In the genomic region with DNA sequence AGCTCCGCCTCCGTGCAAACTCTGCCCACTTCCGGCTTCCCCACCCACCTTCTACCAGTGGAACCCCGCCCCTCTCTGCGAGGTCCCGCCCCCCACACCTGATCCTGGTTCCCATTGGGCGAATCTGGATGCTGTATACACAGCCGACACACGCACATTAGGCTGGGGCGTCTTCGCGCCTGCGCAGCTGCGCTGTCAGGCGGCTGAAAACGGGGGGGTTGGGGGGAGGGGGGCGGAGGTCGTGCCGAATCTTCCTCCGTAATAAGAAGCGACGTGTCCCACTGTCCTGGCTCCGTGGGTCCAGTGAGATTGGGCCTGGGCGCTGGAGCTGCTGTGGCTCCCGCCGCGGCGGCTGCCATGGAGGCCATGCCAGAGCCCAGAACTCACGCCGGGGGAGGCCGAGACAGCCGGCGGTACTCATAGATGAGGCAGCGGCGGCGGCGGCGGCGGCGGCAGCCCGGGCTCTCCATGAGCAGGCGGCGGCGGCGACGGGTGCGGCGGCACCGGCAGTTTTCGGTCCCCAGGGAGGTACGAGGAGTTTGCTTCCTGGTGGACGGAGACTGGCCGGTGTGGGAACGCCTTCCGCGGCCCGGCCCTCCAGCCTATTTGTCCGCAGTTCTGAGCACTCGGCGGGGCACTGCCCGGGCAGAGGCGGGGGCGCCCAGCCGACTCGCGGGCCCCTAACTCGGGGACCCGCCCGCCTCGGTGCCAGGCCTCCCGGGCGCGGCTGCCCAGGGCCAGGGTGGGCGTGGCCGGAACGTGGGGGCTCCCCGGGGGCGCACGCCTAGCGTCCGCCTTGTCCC, we compare ENCODE assay signal across 8 cellular contexts.
DNase-seq lines count a peak whose midpoint lies in the region; ATAC-seq and TF ChIP-seq lines count a peak whose summit lies in the region.

No MANE protein-coding gene starts in this region.

- H3K23ac ChIP-seq in IMR-90 (ENCODE audit: low read depth, low read length), result peak overlapping the region; percentile 63; the same call in 1 of the 2 replicates

- TF ChIP-seq CTCF in IMR-90 (conservative IDR thresholded peaks at IDR 0.05; ENCODE audit: low read depth, low read length) (no peak), OCI-LY7 (conservative IDR thresholded peaks at IDR 0.05; ENCODE audit: low read length) (no peak), mucosa of descending colon (IDR thresholded peaks at IDR 0.05) (no peak)

- TF ChIP-seq POLR2A in IMR-90 (IDR thresholded peaks at IDR 0.05; ENCODE audit: low read depth, low read length), result peak; percentile 85

- H3K9me1 ChIP-seq in IMR-90 (ENCODE audit: insufficient read depth, low read length), result no peaks in the 10 kb centered on the region

- H3K56ac ChIP-seq in IMR-90 (ENCODE audit: extremely low read depth, insufficient read depth, low read length), result peak overlapping the region; percentile 89

- no peaks in the 10 kb centered on the region for H3K27me3 ChIP-seq in IMR-90 (ENCODE audit: control insufficient read depth, insufficient read depth, low read length)

- BruUV-seq in IMR-90 (replicated peaks; lab: Mats Ljungman, UMichigan) (no TSS peak), OCI-LY7 (replicated peaks; lab: Mats Ljungman, UMichigan) (no TSS peak)

- DNase-seq in DMS114 treated with DMSO at 0.1 percent for 48 hours (lab: John Stamatoyannopoulos, UW; ENCODE audit: unreplicated experiment) (peak; percentile 75), IMR-90 (peak; percentile 97), OCI-LY7 (ENCODE audit: low spot score) (peak; percentile 98), activated T-cell treated with anti-CD3 and anti-CD28 coated beads for 4 hours (peak; percentile 99), epithelial cell of prostate (ENCODE audit: low read depth, low spot score) (peak; percentile 84), mucosa of descending colon (peak; percentile 98 to 100 (median 99))
- peak; percentile 97 for DNase-seq in stimulated activated CD8-positive, alpha-beta memory T cell treated with anti-CD3 and anti-CD28 coated beads, Interleukin-4, amount 100 ng/mL, for 1 hour (ENCODE audit: low read depth in 2 of 2, low spot score in 1 of 2)

- H3K27ac ChIP-seq in IMR-90 (ENCODE audit: insufficient read depth, low read length), result peak overlapping the region; percentile 98
- H3K27ac ChIP-seq in OCI-LY7 (ENCODE audit: low read depth, low read length, poor library complexity, severe bottlenecking), result peak overlapping the region; percentile 58
- H3K27ac ChIP-seq in epithelial cell of prostate, result peak overlapping the region; percentile 90

- dilution Hi-C loops in IMR-90 (cut with HindIII; ENCODE audit: low sequenced_read_pairs, unreplicated experiment), result no loop called here

- CTCF ChIA-PET in IMR-90 (lab: Yijun Ruan, JAX), result interaction anchor here (0.8 kb wide), 1 partner anchor 51 kb away, joined by 5 read pairs; no protein-coding TSS in a partner anchor
- CTCF ChIA-PET in OCI-LY7 (lab: Charles Lee; ENCODE audit: unreplicated experiment), result interaction anchor here (0.6 kb wide), 1 partner anchor 156 kb away, joined by 4 read pairs; no protein-coding TSS in a partner anchor

- H4K5ac ChIP-seq in IMR-90 (ENCODE audit: low read depth, low read length), result peak overlapping the region; percentile 82; the same call in 1 of the 2 replicates

- peak overlapping the region; percentile 97 for H3K9ac ChIP-seq in IMR-90 (ENCODE audit: low read depth, low read length)

- no peak for TF ChIP-seq RAD21 in IMR-90 (IDR thresholded peaks at IDR 0.05; ENCODE audit: low read length)

- no peaks in the 10 kb centered on the region for H3K79me2 ChIP-seq in OCI-LY7 (ENCODE audit: insufficient read depth, low read depth, low read length)

- peaks cover 7 to 17% of the 10 kb centered on the region in 2 experiments for H3K79me1 ChIP-seq in IMR-90 (ENCODE audit: low read depth in 1 of 2, low read length in 2 of 2)

- no peak overlapping the region for H2BK20ac ChIP-seq in IMR-90 (ENCODE audit: low read depth, low read length)

- POLR2A ChIA-PET in IMR-90 (lab: Charles Lee; ENCODE audit: unreplicated experiment) (interaction anchor here (0.6 to 0.7 kb wide), 2 partner anchors 129 to 159 kb away, joined by 3 to 15 read pairs; no protein-coding TSS in a partner anchor), OCI-LY7 (lab: Charles Lee) (interaction anchor here (0.6 to 1.7 kb wide), 19 partner anchors 9 to 739 kb away, joined by 3 to 17 read pairs (median 3); a partner anchor contains a TSS)

- peak overlapping the region; percentile 97 for H2BK5ac ChIP-seq in IMR-90 (ENCODE audit: low read depth, low read length, poor library complexity, severe bottlenecking)

- WGBS in IMR-90 (ENCODE audit: extremely low coverage in 2 of 2, insufficient read length in 1 of 2), 2 experiments, result 1% methylated on average over 15 of the region's 81 CpGs; no CpG with 5 or more reads in 1 of the 2 experiments

- H4K8ac ChIP-seq in IMR-90 (ENCODE audit: low read depth in 2 of 2, low read length in 2 of 2), result peak overlapping the region; percentile 31 to 84; a peak in 2 of 4 replicates

- peaks cover 3% of the 10 kb centered on the region for H3K36me3 ChIP-seq in IMR-90 (ENCODE audit: control insufficient read depth, insufficient read depth, low read length)
- no peaks in the 10 kb centered on the region for H3K36me3 ChIP-seq in OCI-LY7 (ENCODE audit: insufficient read depth, low read length)
- H3K36me3 ChIP-seq in mucosa of descending colon (ENCODE audit: low read depth), result no peaks in the 10 kb centered on the region

- H3K9me3 ChIP-seq in IMR-90 (ENCODE audit: control insufficient read depth, insufficient read depth, low read length) (peaks cover 2% of the 10 kb centered on the region), OCI-LY7 (ENCODE audit: low read length) (peaks cover 13% of the 10 kb centered on the region; the same call in 1 of the 2 replicates), mucosa of descending colon (no peaks in the 10 kb centered on the region)

- H3K4me3 ChIP-seq in IMR-90 (ENCODE audit: insufficient read depth, low read depth, low read length) (peak overlapping the region; percentile 96), OCI-LY7 (ENCODE audit: low read depth, low read length, poor library complexity, severe bottlenecking) (peak overlapping the region; percentile 87), mucosa of descending colon (peak overlapping the region; percentile 69)

- H3K4me2 ChIP-seq in IMR-90 (ENCODE audit: low read depth, low read length) (peak overlapping the region; percentile 95), OCI-LY7 (ENCODE audit: low read length) (peak overlapping the region; percentile 82)

- peak overlapping the region; percentile 66 for H4K91ac ChIP-seq in IMR-90 (ENCODE audit: insufficient read depth, low read depth, low read length)

- H3K4ac ChIP-seq in IMR-90 (ENCODE audit: low read depth, low read length), result peak overlapping the region; percentile 90

- H4K20me1 ChIP-seq in IMR-90 (ENCODE audit: insufficient read depth, low read length), result peaks cover 7% of the 10 kb centered on the region; the same call in 1 of the 2 replicates
- H4K20me1 ChIP-seq in OCI-LY7 (ENCODE audit: insufficient read depth, low read length), result no peaks in the 10 kb centered on the region

- H3K4me1 ChIP-seq in IMR-90 (ENCODE audit: control insufficient read depth, insufficient read depth, low read length) (peaks cover 8% of the 10 kb centered on the region), OCI-LY7 (ENCODE audit: insufficient read depth, low read length, poor library complexity, severe bottlenecking) (peaks cover 17% of the 10 kb centered on the region), mucosa of descending colon (ENCODE audit: low read depth) (peaks cover 10% of the 10 kb centered on the region)

- peak overlapping the region; percentile 91 for H3K14ac ChIP-seq in IMR-90 (replicated peaks; ENCODE audit: low read depth, low read length)

- H2AK9ac ChIP-seq in IMR-90 (replicated peaks; ENCODE audit: low read depth, low read length, poor library complexity), result peak overlapping the region; percentile 96

- H2AK5ac ChIP-seq in IMR-90 (ENCODE audit: low read depth, low read length), result no peak overlapping the region

- intact Hi-C loops in IMR-90 (cut with micrococcal nuclease) (loop anchor here (5.0 kb wide), 1 partner anchor 355 kb away; a partner anchor contains a TSS), OCI-LY7 (cut with micrococcal nuclease; ENCODE audit: unreplicated experiment) (loop anchor here (1.0 to 2.0 kb wide), 2 partner anchors 238 to 355 kb away; a partner anchor contains a TSS), mucosa of descending colon (cut with DNase I, micrococcal nuclease) (no loop called here)

- H2BK120ac ChIP-seq in IMR-90 (ENCODE audit: low read depth, low read length), result peak overlapping the region; percentile 77

- H2AFZ ChIP-seq in IMR-90 (replicated peaks; ENCODE audit: low read length, poor library complexity) (peak overlapping the region; percentile 98), OCI-LY7 (ENCODE audit: low read length) (peak overlapping the region; percentile 100)

- peak; percentile 93 for ATAC-seq in GM21529 (IDR thresholded peaks at IDR 0.05; ENCODE audit: unreplicated experiment)
- ATAC-seq in IMR-90 (ENCODE audit: low read depth), result peak; percentile 92
- ATAC-seq in mucosa of descending colon, result peak; percentile 98

- H3K9me2 ChIP-seq in OCI-LY7 (ENCODE audit: insufficient read depth, low read length), result no peaks in the 10 kb centered on the region

- H2BK15ac ChIP-seq in IMR-90 (ENCODE audit: low read depth, low read length), result no peak overlapping the region; the same call in 2 of the 3 replicates

- in situ Hi-C loops in IMR-90 (cut with MboI; ENCODE audit: low sequenced_read_pairs), result no loop called here

- peak overlapping the region; percentile 90 for H3K18ac ChIP-seq in IMR-90 (ENCODE audit: low read depth, low read length)

TF ChIP-seq in IMR-90, 13 proteins besides CTCF, POLR2A, EP300 and RAD21:
- peak; percentile 61 for TF ChIP-seq MAZ (IDR thresholded peaks at IDR 0.05; ENCODE audit: borderline replicate concordance, low read depth, low read length)
- no peak for TF ChIP-seq CEBPB (IDR thresholded peaks at IDR 0.05; ENCODE audit: low read depth, low read length)
- peak; percentile 81; the same call in 1 of the 2 replicates for TF ChIP-seq MXI1 (IDR thresholded peaks at IDR 0.05; ENCODE audit: borderline replicate concordance, low read depth, low read length)
- TF ChIP-seq, protein P1, sequence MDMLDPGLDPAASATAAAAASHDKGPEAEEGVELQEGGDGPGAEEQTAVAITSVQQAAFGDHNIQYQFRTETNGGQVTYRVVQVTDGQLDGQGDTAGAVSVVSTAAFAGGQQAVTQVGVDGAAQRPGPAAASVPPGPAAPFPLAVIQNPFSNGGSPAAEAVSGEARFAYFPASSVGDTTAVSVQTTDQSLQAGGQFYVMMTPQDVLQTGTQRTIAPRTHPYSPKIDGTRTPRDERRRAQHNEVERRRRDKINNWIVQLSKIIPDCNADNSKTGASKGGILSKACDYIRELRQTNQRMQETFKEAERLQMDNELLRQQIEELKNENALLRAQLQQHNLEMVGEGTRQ (IDR thresholded peaks at IDR 0.05; ENCODE audit: low read depth, low read length), result peak; percentile 65; the same call in 1 of the 2 replicates
- no peak for TF ChIP-seq RFX5 (IDR thresholded peaks at IDR 0.05; ENCODE audit: low read depth, low read length)

Comparison
In these comparisons a context has a peak if more than half of its experiments do, and no peak if none do; other contexts are left out.
1. Peak in every context shown above with its lines: DNase-seq, ATAC-seq, H3K4me3 ChIP-seq and H3K27ac ChIP-seq.
2. intact Hi-C loops: an anchor here in IMR-90 (5.0 kb wide) and OCI-LY7 (1.0 to 2.0 kb wide); none called in mucosa of descending colon.